In genomic region chr6:18703546-18703945, GRCh38 we compare ENCODE assay signal across 20 cellular contexts.
"Had no signal": no experiment of that assay in that cellular context is flagged by ENCODE, and none has a peak within 500 bp of the region (broad histone marks: within the 10 kb centered on the region; RNA-seq: fewer than 3 reads in every experiment).

No MANE protein-coding gene starts in this region.

- ATAC-seq: effector memory CD8-positive, alpha-beta T cell; esophagus mucosa; foreskin keratinocyte; gastrocnemius medialis; gastroesophageal sphincter; heart left ventricle; heart right ventricle had no signal

- DNase-seq: colonic mucosa; cortex of kidney; dermis blood vessel endothelial cell; dorsolateral prefrontal cortex; effector CD4-positive, alpha-beta T cell; effector CD8-positive, alpha-beta T cell; effector memory CD4-positive, alpha-beta T cell; effector memory CD8-positive, alpha-beta T cell; endodermal cell; erythroblast; esophagus squamous epithelium; foreskin fibroblast; foreskin keratinocyte; gastrocnemius medialis; glutamatergic neuron; head of caudate nucleus; heart left ventricle; heart right ventricle had no signal
